In genomic region chr4:84924439-84924838, GRCh38 we compare ENCODE assay signal across 19 cellular contexts.
"Had no signal": no experiment of that assay in that cellular context is flagged by ENCODE, and none has a peak within 500 bp of the region (broad histone marks: within the 10 kb centered on the region; RNA-seq: fewer than 3 reads in every experiment).

No MANE protein-coding gene starts in this region.

- H3K4me1 Mint-ChIP-seq: activated CD4-positive, alpha-beta memory T cell treated with anti-CD3 and anti-CD28 coated beads, Interleukin-2, amount 10 ng/mL, durations not matched to agents 7 days and 5 days; memory B cell; natural killer cell had no signal

- H3K27ac Mint-ChIP-seq: activated CD4-positive, alpha-beta memory T cell treated with anti-CD3 and anti-CD28 coated beads, Interleukin-2, amount 10 ng/mL, durations not matched to agents 7 days and 5 days; activated T-cell treated with anti-CD3 and anti-CD28 coated beads, Interleukin-2, amount 50 U/mL, for 24 hours; memory B cell; natural killer cell had no signal

- H3K4me1 ChIP-seq: colonic mucosa had no signal

- H3K27ac ChIP-seq: adrenal gland, colonic mucosa, left ventricle myocardium inferior, stomach, thoracic aorta had no signal

- FAIRE-seq: endometrium, kidney, small intestine had no signal

- H3K9me3 Mint-ChIP-seq: activated CD4-positive, alpha-beta memory T cell treated with anti-CD3 and anti-CD28 coated beads, Interleukin-2, amount 10 ng/mL, durations not matched to agents 7 days and 5 days; activated T-cell treated with anti-CD3 and anti-CD28 coated beads, Interleukin-2, amount 50 U/mL, for 24 hours; memory B cell had no signal

- H3K27me3 Mint-ChIP-seq: activated CD4-positive, alpha-beta memory T cell treated with anti-CD3 and anti-CD28 coated beads, Interleukin-2, amount 10 ng/mL, durations not matched to agents 7 days and 5 days; activated T-cell treated with anti-CD3 and anti-CD28 coated beads, Interleukin-2, amount 50 U/mL, for 24 hours; memory B cell had no signal

- H3K4me3 Mint-ChIP-seq: activated CD4-positive, alpha-beta memory T cell treated with anti-CD3 and anti-CD28 coated beads, Interleukin-2, amount 10 ng/mL, durations not matched to agents 7 days and 5 days; activated T-cell treated with anti-CD3 and anti-CD28 coated beads, Interleukin-2, amount 50 U/mL, for 24 hours; memory B cell; natural killer cell had no signal

- H3K36me3 ChIP-seq: adrenal gland, colonic mucosa had no signal

- DNase-seq: activated CD4-positive, alpha-beta memory T cell treated with anti-CD3 and anti-CD28 coated beads, Interleukin-2, amount 10 ng/mL, durations not matched to agents 7 days and 5 days; activated CD4-positive, alpha-beta T cell treated with anti-CD3 and anti-CD28 coated beads for 4 hours; activated naive CD4-positive, alpha-beta T cell treated with anti-CD3 and anti-CD28 coated beads, Interleukin-2, amount 50 U/mL, for 16 hours; activated T-cell treated with anti-CD3 and anti-CD28 coated beads, Interleukin-2, amount 50 U/mL, for 24 hours; adrenal gland; colonic mucosa; foreskin fibroblast; hypothalamus; kidney; left ventricle myocardium inferior; natural killer cell; right cardiac atrium; small intestine; stomach; T-helper 1 cell; T1000 had no signal

- H3K36me3 Mint-ChIP-seq: memory B cell, natural killer cell had no signal

- ATAC-seq: natural killer cell, right cardiac atrium had no signal

- H3K27me3 ChIP-seq: adrenal gland, colonic mucosa, stomach had no signal

- H3K9me3 ChIP-seq: colonic mucosa, left ventricle myocardium inferior, stomach, thoracic aorta had no signal

- H3K4me3 ChIP-seq: adrenal gland, colonic mucosa, left ventricle myocardium inferior, stomach, thoracic aorta had no signal
